8 cellular contexts compared by ENCODE assay signal in genomic region chr14:65412881-65413738, GRCh38. TPM values are rescaled to one million over a fixed set of nuclear protein-coding genes. Genes with fewer than 3 reads are reported as not detected.
DNase-seq lines count a peak whose midpoint lies in the region; ATAC-seq, FAIRE-seq and TF ChIP-seq lines count a peak whose summit lies in the region.

No MANE protein-coding gene starts in this region.

- H3K4me3 ChIP-seq in A549 (peak overlapping the region; percentile 86), mesodermal cell (ENCODE audit: extremely low read depth, insufficient read depth, low read length, poor library complexity, severe bottlenecking) (peak overlapping the region; percentile 84)

- in situ Hi-C loops in GM13977 (cut with MboI; ENCODE audit: low pct_unique_long_range_greater_than_20kb, low sequenced_read_pairs, unreplicated experiment), result loop anchor here (25.0 kb wide), 3 partner anchors 424 to 549 kb away; partner anchors contain the start of gene FNTB

- peak overlapping the region; percentile 96 to 99 for H3K27ac Mint-ChIP-seq in effector memory CD8-positive, alpha-beta T cell
- peak overlapping the region; percentile 72 to 99 for H3K27ac Mint-ChIP-seq in stimulated activated naive CD8-positive, alpha-beta T cell treated with anti-CD3 and anti-CD28 coated beads, Interleukin-15, amount 100 ng/mL, for 72 hours

- H3K4me1 ChIP-seq in A549 (peaks cover 14% of the 10 kb centered on the region; the same call in 2 of the 3 replicates), mesodermal cell (ENCODE audit: control insufficient read depth, insufficient read depth, low read length, poor library complexity, severe bottlenecking) (no peaks in the 10 kb centered on the region)

- ATAC-seq in A549 (peak; percentile 65 to 77), HG02885 (IDR thresholded peaks at IDR 0.05; ENCODE audit: poor library complexity, unreplicated experiment) (peak; percentile 48)
- peak; percentile 51 for ATAC-seq in effector memory CD8-positive, alpha-beta T cell (replicated peaks)
- peak; percentile 75 for ATAC-seq in stimulated activated naive CD8-positive, alpha-beta T cell treated with anti-CD3 and anti-CD28 coated beads, Interleukin-15, amount 100 ng/mL, for 72 hours

- H3K4me2 ChIP-seq in A549, result peak overlapping the region; percentile 79

- TF ChIP-seq CTCF in A549 (IDR thresholded peaks at IDR 0.05) (no peak), GM13977 (IDR thresholded peaks at IDR 0.05; ENCODE audit: extremely low read depth, insufficient read depth, missing control alignments) (peak; percentile 7)

- peak overlapping the region; percentile 97 to 98 for H3K4me3 Mint-ChIP-seq in effector memory CD8-positive, alpha-beta T cell
- peak overlapping the region; percentile 100 for H3K4me3 Mint-ChIP-seq in stimulated activated naive CD8-positive, alpha-beta T cell treated with anti-CD3 and anti-CD28 coated beads, Interleukin-15, amount 100 ng/mL, for 72 hours

- peaks cover 15 to 30% of the 10 kb centered on the region in 2 donors for H3K4me1 Mint-ChIP-seq in effector memory CD8-positive, alpha-beta T cell (ENCODE audit: low read depth in 2 of 2)
- peaks cover 42% of the 10 kb centered on the region for H3K4me1 Mint-ChIP-seq in stimulated activated naive CD8-positive, alpha-beta T cell treated with anti-CD3 and anti-CD28 coated beads, Interleukin-15, amount 100 ng/mL, for 72 hours

- H3K9me3 ChIP-seq in A549 (no peaks in the 10 kb centered on the region), mesodermal cell (ENCODE audit: control insufficient read depth, low read length) (no peaks in the 10 kb centered on the region)

- no peak for TF ChIP-seq POLR2A in A549 (IDR thresholded peaks at IDR 0.05; ENCODE audit: low read length)

- no peaks in the 10 kb centered on the region for H3K9me3 Mint-ChIP-seq in effector memory CD8-positive, alpha-beta T cell
- no peaks in the 10 kb centered on the region for H3K9me3 Mint-ChIP-seq in stimulated activated naive CD8-positive, alpha-beta T cell treated with anti-CD3 and anti-CD28 coated beads, Interleukin-15, amount 100 ng/mL, for 72 hours

- CTCF ChIA-PET in A549 (lab: Yijun Ruan, JAX), result interaction anchor here (0.8 to 9.2 kb wide), 19 partner anchors 10 to 546 kb away, joined by 3 to 137 read pairs (median 4); no protein-coding TSS in a partner anchor

- WGBS in A549 (ENCODE audit: missing lambda C conversion rate), result 1% methylated on average over 52 of the region's 85 CpGs
- WGBS in mesodermal cell (ENCODE audit: insufficient coverage in 2 of 2), 2 experiments, result 0% methylated on average over 24 to 45 of the region's 85 CpGs

- POLR2A ChIA-PET in A549 (lab: Yijun Ruan, JAX), result interaction anchor here (0.6 to 2.3 kb wide), 13 partner anchors 51 to 546 kb away, joined by 3 to 21 read pairs (median 6); partner anchors contain the start of gene MAX

- H3K36me3 ChIP-seq in mesodermal cell (ENCODE audit: control insufficient read depth, insufficient read depth, low read length), result no peaks in the 10 kb centered on the region

- no peak for TF ChIP-seq EP300 in A549 (IDR thresholded peaks at IDR 0.05)

- no peaks in the 10 kb centered on the region for H3K27me3 Mint-ChIP-seq in effector memory CD8-positive, alpha-beta T cell
- H3K27me3 Mint-ChIP-seq in stimulated activated naive CD8-positive, alpha-beta T cell treated with anti-CD3 and anti-CD28 coated beads, Interleukin-15, amount 100 ng/mL, for 72 hours, result no peaks in the 10 kb centered on the region

- H3K27ac ChIP-seq in A549, result peak overlapping the region; percentile 88 to 98
- H3K27ac ChIP-seq in mesodermal cell (ENCODE audit: low read depth, low read length, severe bottlenecking), result peak overlapping the region; percentile 68

- peak; percentile 44 to 77 for DNase-seq in A549 (ENCODE audit: low read depth in 1 of 2, low spot score in 1 of 2)
- no peak for DNase-seq in GM13977 (ENCODE audit: low spot score)
- peak; percentile 65 for DNase-seq in NCI-H2227 (lab: John Stamatoyannopoulos, UW; ENCODE audit: unreplicated experiment)
- DNase-seq in activated CD4-positive, alpha-beta T cell treated with anti-CD3 and anti-CD28 coated beads, Interleukin-2, amount 50 U/mL, for 1 hour, result peak; percentile 6
- DNase-seq in effector memory CD8-positive, alpha-beta T cell, result peak in 2 of 3 experiments; percentile 19 to 37
- DNase-seq in stimulated activated naive CD8-positive, alpha-beta T cell treated with anti-CD3 and anti-CD28 coated beads, Interleukin-15, amount 100 ng/mL, for 72 hours, result peak; percentile 27 to 29

- TF ChIP-seq RAD21 in A549 (conservative IDR thresholded peaks at IDR 0.05 in 1 of 2, IDR thresholded peaks at IDR 0.05 in 1 of 2), result no peak

- FAIRE-seq in A549 (lab: Jason Lieb, UNC), result no peak

- H3K36me3 Mint-ChIP-seq in effector memory CD8-positive, alpha-beta T cell (ENCODE audit: insufficient read depth), result peaks cover 10% of the 10 kb centered on the region

TF ChIP-seq in A549, 52 proteins besides CTCF, POLR2A, EP300 and RAD21:
- TF ChIP-seq PHF8 (IDR thresholded peaks at IDR 0.05; ENCODE audit: borderline replicate concordance, low read depth), result peak; percentile 32; the same call in 1 of the 2 replicates
- TF ChIP-seq E2F6 (IDR thresholded peaks at IDR 0.05; ENCODE audit: borderline replicate concordance, low read depth), result peak; percentile 34; the same call in 1 of the 2 replicates
- TF ChIP-seq CBX8 (IDR thresholded peaks at IDR 0.05), result no peak
- no peak for TF ChIP-seq NR3C1 (IDR thresholded peaks at IDR 0.05)

RNA-seq across cellular contexts. Expression of gene FUT8, which starts 0.6 kb away (rescaled TPM):
- polyA plus RNA-seq in A549 (2011; rRNA removed) (20.3 and 27.5 TPM in 2 replicates), A549 (2017; fragmentation: RNase III; extraction: RNeasy Plus Mini Kit Qiagen cat#74134 plus additional on column Dnase treatment) (21.3 to 25.8 TPM (median 22.9 TPM) in 3 replicates)
- polyA plus RNA-seq in A549 (2012; cell fraction: cytosol; rRNA removed), result 5.6 and 6.7 TPM in 2 replicates
- polyA plus RNA-seq in A549 (2012; cell fraction: nucleus; rRNA removed), result 3.2 and 4.7 TPM in 2 replicates
- 21.2 and 22.4 TPM in 2 replicates for polyA minus RNA-seq in A549 (2011; rRNA and poly(A)+ RNA removed)
- polyA plus RNA-seq in mesodermal cell (2013, experiment 1 of 2), result 48.7 TPM
- polyA plus RNA-seq in mesodermal cell (2013, experiment 2 of 2), result 38.8 TPM
